14 cellular contexts compared by ENCODE assay signal in the genomic region with DNA sequence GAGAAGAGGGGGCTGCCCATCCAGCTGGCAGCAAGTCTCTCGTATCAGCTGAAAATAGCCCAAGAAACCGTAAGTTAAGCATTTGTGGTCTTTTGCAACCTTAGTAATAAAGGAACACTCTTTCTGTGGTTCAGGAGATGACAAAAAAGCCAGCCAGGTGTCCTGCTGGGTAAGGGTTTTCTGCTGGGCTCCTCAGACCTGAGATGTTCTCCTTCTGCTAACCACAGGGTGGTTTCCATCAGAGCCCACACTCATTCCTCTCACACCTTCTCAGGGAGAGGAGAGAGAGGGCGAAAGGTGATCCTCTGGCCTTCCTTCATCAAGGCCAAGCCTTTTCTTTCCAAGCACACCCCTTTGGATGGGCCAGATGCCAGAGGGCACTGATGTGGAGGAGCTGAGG.
A peak's percentile ranks its signal among the peaks of the same experiment; 100 is the strongest.
DNase-seq lines count a peak whose midpoint lies in the region; ATAC-seq and TF ChIP-seq lines count a peak whose summit lies in the region.
"Had no signal": no experiment of that assay in that cellular context is flagged by ENCODE, and none has a peak within 500 bp of the region (broad histone marks: within the 10 kb centered on the region; RNA-seq: fewer than 3 reads in every experiment).

No MANE protein-coding gene starts in this region.

- no peak for TF ChIP-seq CTCF in progenitor cell of endocrine pancreas (IDR thresholded peaks at IDR 0.05; ENCODE audit: unreplicated experiment)

- H3K4me3 Mint-ChIP-seq in activated T-helper 17 cell treated with anti-CD3 and anti-CD28 coated beads, Interleukin-2, amount 50 U/mL, for 72 hours: no peak overlapping the region
- H3K4me3 Mint-ChIP-seq in progenitor cell of endocrine pancreas (ENCODE audit: low read depth): no peak overlapping the region
- H3K4me3 Mint-ChIP-seq: CD8-positive, alpha-beta memory T cell; neural crest cell had no signal

- no peaks in the 10 kb centered on the region for H3K9me3 Mint-ChIP-seq in activated T-helper 17 cell treated with anti-CD3 and anti-CD28 coated beads, Interleukin-2, amount 50 U/mL, for 72 hours
- H3K9me3 Mint-ChIP-seq in progenitor cell of endocrine pancreas (ENCODE audit: low read depth): no peaks in the 10 kb centered on the region
- H3K9me3 Mint-ChIP-seq: CD8-positive, alpha-beta memory T cell; neural crest cell had no signal

- peaks cover 3% of the 10 kb centered on the region for H3K27me3 Mint-ChIP-seq in activated T-helper 17 cell treated with anti-CD3 and anti-CD28 coated beads, Interleukin-2, amount 50 U/mL, for 72 hours
- peaks cover 11% of the 10 kb centered on the region for H3K27me3 Mint-ChIP-seq in progenitor cell of endocrine pancreas

- H3K36me3 Mint-ChIP-seq in activated T-helper 17 cell treated with anti-CD3 and anti-CD28 coated beads, Interleukin-2, amount 50 U/mL, for 72 hours (ENCODE audit: low read depth): no peaks in the 10 kb centered on the region
- H3K36me3 Mint-ChIP-seq in progenitor cell of endocrine pancreas (ENCODE audit: insufficient read depth): no peaks in the 10 kb centered on the region
- H3K36me3 Mint-ChIP-seq: CD8-positive, alpha-beta memory T cell had no signal

- DNase-seq in stimulated activated CD8-positive, alpha-beta memory T cell treated with anti-CD3 and anti-CD28 coated beads, Interleukin-4, amount 100 ng/mL, for 48 hours: no peak
- no peak for DNase-seq in progenitor cell of endocrine pancreas (ENCODE audit: low spot score, unreplicated experiment)
- no peak for DNase-seq in NCI-H2081 treated with DMSO at 0.1 percent for 48 hours (lab: John Stamatoyannopoulos, UW)
- no peak for DNase-seq in KG1 (lab: John Stamatoyannopoulos, UW)
- DNase-seq: amygdala; CD8-positive, alpha-beta memory T cell; Kasumi-1; NCI-H2107; OCI-M1 had no signal

- no peak overlapping the region for H3K27ac Mint-ChIP-seq in activated T-helper 17 cell treated with anti-CD3 and anti-CD28 coated beads, Interleukin-2, amount 50 U/mL, for 72 hours
- no peak overlapping the region for H3K27ac Mint-ChIP-seq in progenitor cell of endocrine pancreas
- H3K27ac Mint-ChIP-seq: CD8-positive, alpha-beta memory T cell had no signal

- H3K4me1 Mint-ChIP-seq in activated T-helper 17 cell treated with anti-CD3 and anti-CD28 coated beads, Interleukin-2, amount 50 U/mL, for 72 hours: no peaks in the 10 kb centered on the region
- peaks cover 7% of the 10 kb centered on the region for H3K4me1 Mint-ChIP-seq in progenitor cell of endocrine pancreas (ENCODE audit: low read depth)
- H3K4me1 Mint-ChIP-seq: CD8-positive, alpha-beta memory T cell; neural crest cell had no signal

- ATAC-seq in GM18858 (IDR thresholded peaks at IDR 0.05; ENCODE audit: unreplicated experiment): peak; percentile 61
- peak; percentile 81 for ATAC-seq in GM21447 (IDR thresholded peaks at IDR 0.05; ENCODE audit: unreplicated experiment)
- peak; percentile 67 for ATAC-seq in HG03066 (IDR thresholded peaks at IDR 0.05; ENCODE audit: low read depth, unreplicated experiment)
- ATAC-seq in activated T-helper 17 cell treated with anti-CD3 and anti-CD28 coated beads, Interleukin-2, amount 50 U/mL, for 72 hours (replicated peaks): peak; percentile 18

Comparison
In these comparisons a context has a peak if more than half of its experiments do, and no peak if none do; other contexts are left out.
1. ATAC-seq: peak in every context shown above with its lines; median percentile 81 in GM21447; 67 in HG03066; 61 in GM18858; 18 in activated T-helper 17 cell treated with anti-CD3 and anti-CD28 coated beads, Interleukin-2, amount 50 U/mL, for 72 hours.